ENCODE assay signal across 16 cellular contexts in genomic region chr1:214567481-214567980, GRCh38.
"Had no signal": no experiment of that assay in that cellular context is flagged by ENCODE, and none has a peak within 500 bp of the region (broad histone marks: within the 10 kb centered on the region; RNA-seq: fewer than 3 reads in every experiment).

No MANE protein-coding gene starts in this region.

- H3K36me3 ChIP-seq: gastrocnemius medialis, left lung, tibial artery had no signal

- H3K9me3 Mint-ChIP-seq: activated CD4-positive, alpha-beta memory T cell treated with anti-CD3 and anti-CD28 coated beads for 36 hours; activated naive CD4-positive, alpha-beta T cell treated with anti-CD3 and anti-CD28 coated beads for 36 hours; brain; nephron progenitor cell had no signal

- H3K27me3 ChIP-seq: gastrocnemius medialis, left lung, tibial artery had no signal

- ATAC-seq: esophagus mucosa had no signal

- H3K9me3 ChIP-seq: gastrocnemius medialis, left lung, tibial artery had no signal

- H3K4me3 ChIP-seq: gastrocnemius medialis, left lung, tibial artery had no signal

- H3K4me3 Mint-ChIP-seq: activated CD4-positive, alpha-beta memory T cell treated with anti-CD3 and anti-CD28 coated beads for 36 hours; activated CD4-positive, alpha-beta T cell treated with anti-CD3 and anti-CD28 coated beads for 36 hours; activated naive CD4-positive, alpha-beta T cell treated with anti-CD3 and anti-CD28 coated beads for 36 hours; brain; nephron progenitor cell had no signal

- H3K36me3 Mint-ChIP-seq: activated CD4-positive, alpha-beta memory T cell treated with anti-CD3 and anti-CD28 coated beads for 36 hours; brain had no signal

- H3K4me1 ChIP-seq: gastrocnemius medialis, left lung had no signal

- FAIRE-seq: endometrium, TTC549 had no signal

- H3K4me1 Mint-ChIP-seq: brain had no signal

- H3K27ac Mint-ChIP-seq: activated CD4-positive, alpha-beta memory T cell treated with anti-CD3 and anti-CD28 coated beads for 36 hours; activated CD4-positive, alpha-beta T cell treated with anti-CD3 and anti-CD28 coated beads for 36 hours; brain had no signal

- H3K27ac ChIP-seq: gastrocnemius medialis, left lung had no signal

- DNase-seq: activated CD4-positive, alpha-beta T cell treated with anti-CD3 and anti-CD28 coated beads for 36 hours; cortex of kidney; gastrocnemius medialis; head of caudate nucleus; left lung; nephron progenitor cell; nucleus accumbens; stimulated activated naive CD8-positive, alpha-beta T cell treated with anti-CD3 and anti-CD28 coated beads, Interleukin-15, Interleukin-2, amounts not matched to agents 100 U/mL and 50 U/mL, for 24 hours; substantia nigra had no signal
